Comparison of ENCODE assay signal across 8 cellular contexts in the genomic region with DNA sequence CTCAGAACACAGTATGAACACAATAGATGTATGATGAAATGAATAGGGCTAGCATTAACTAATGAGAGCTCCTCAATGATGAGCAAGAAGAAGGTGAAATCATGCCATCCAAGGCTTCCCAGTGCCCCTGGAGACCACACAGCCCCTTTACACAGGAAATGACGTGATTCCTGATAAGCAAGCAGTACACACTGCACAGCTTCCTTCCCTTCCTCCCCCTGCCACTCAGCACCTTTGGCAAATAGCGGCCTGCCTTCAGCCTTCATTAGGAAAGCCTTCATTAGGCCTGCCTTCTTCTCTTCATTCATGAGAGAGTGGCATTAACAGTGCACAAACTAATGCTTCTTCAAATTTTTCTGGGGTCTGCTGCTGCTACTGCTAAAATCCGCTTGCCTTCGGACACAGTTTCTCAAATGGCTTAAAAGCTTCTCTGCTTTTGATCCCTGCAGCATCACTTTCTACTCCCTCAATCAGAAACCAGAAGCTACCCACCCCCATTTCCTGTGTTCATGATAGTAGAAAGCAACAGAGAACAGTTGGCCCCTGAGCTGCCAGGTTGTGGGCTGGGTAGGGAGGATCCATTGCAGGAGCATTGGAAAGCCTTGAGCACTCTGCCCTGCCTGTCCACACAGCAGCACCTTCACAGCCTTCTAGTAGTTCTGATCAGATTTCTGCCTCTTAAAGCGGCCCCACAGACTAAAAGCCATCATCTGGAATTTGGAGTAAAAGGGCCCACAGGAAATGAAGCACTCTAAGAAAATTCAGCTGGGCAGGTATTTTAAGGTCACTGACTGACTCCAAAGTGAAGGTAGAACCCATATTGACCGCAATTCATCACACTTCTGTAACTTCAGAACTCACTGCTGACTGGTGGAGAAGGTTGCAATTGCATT.
DNase-seq lines count a peak whose midpoint lies in the region; ATAC-seq and TF ChIP-seq lines count a peak whose summit lies in the region.

No MANE protein-coding gene starts in this region.

- H3K9ac ChIP-seq in mammary epithelial cell (ENCODE audit: insufficient read depth, low read length), result no peak overlapping the region

- TF ChIP-seq CTCF in GM12875 (IDR thresholded peaks at IDR 0.05; ENCODE audit: borderline replicate concordance, insufficient read depth, low read depth, low read length), result peak; percentile 25; the same call in 1 of the 2 replicates
- no peak for TF ChIP-seq CTCF in mammary epithelial cell (conservative IDR thresholded peaks at IDR 0.05 in 1 of 2, IDR thresholded peaks at IDR 0.05 in 1 of 2; ENCODE audit: extremely low read depth in 1 of 2, insufficient read depth in 1 of 2, low read depth in 1 of 2, low read length in 2 of 2)

- H2AFZ ChIP-seq in mammary epithelial cell (ENCODE audit: low read depth, low read length), result no peak overlapping the region

- H3K4me3 Mint-ChIP-seq in activated naive CD4-positive, alpha-beta T cell treated with anti-CD3 and anti-CD28 coated beads, Interleukin-2, amount 50 U/mL, for 24 hours, result peak overlapping the region; percentile 78

- dilution Hi-C loops in mammary epithelial cell (cut with HindIII; ENCODE audit: low sequenced_read_pairs), result no loop called here

- DNase-seq in M059J (ENCODE audit: low read depth) (peak; percentile 18), posterior vena cava (ENCODE audit: low spot score) (no peak), mammary epithelial cell (no peak), SHP77 treated with DMSO at 0.1 percent for 48 hours (lab: John Stamatoyannopoulos, UW) (no peak)
- DNase-seq in stimulated activated CD4-positive, alpha-beta T cell treated with anti-CD3 and anti-CD28 coated beads, Interleukin-15, amount 100 ng/mL, for 48 hours (ENCODE audit: low read depth in 2 of 2), result peak; percentile 31 to 36

- H3K27me3 ChIP-seq in mammary epithelial cell (ENCODE audit: insufficient read depth, low read length), result no peaks in the 10 kb centered on the region

- no TSS peak for BruUV-seq in mammary epithelial cell (replicated peaks; lab: Mats Ljungman, UMichigan)

- CTCF ChIA-PET in mammary epithelial cell (lab: Charles Lee; ENCODE audit: low non-redundant PET), result no interaction called here

- H3K4me3 ChIP-seq in GM12875 (ENCODE audit: low read depth, low read length), result peak overlapping the region; percentile 31
- no peak overlapping the region for H3K4me3 ChIP-seq in mammary epithelial cell (replicated peaks in 1 of 3; ENCODE audit: insufficient read depth in 1 of 3, low read depth in 2 of 3, low read length in 3 of 3)

- WGBS in mammary epithelial cell (ENCODE audit: low coverage, missing lambda C conversion rate), result 75% methylated on average over 6 of the region's 6 CpGs

- no peak overlapping the region for H3K27ac ChIP-seq in mammary epithelial cell (ENCODE audit: insufficient read depth, low read depth, low read length)

- no peaks in the 10 kb centered on the region for H4K20me1 ChIP-seq in mammary epithelial cell (ENCODE audit: insufficient read depth, low read length)

- peak overlapping the region; percentile 92 for H3K27ac Mint-ChIP-seq in activated naive CD4-positive, alpha-beta T cell treated with anti-CD3 and anti-CD28 coated beads, Interleukin-2, amount 50 U/mL, for 24 hours

- peaks cover 79% of the 10 kb centered on the region for H3K4me1 Mint-ChIP-seq in activated naive CD4-positive, alpha-beta T cell treated with anti-CD3 and anti-CD28 coated beads, Interleukin-2, amount 50 U/mL, for 24 hours

- H3K9me3 ChIP-seq in mammary epithelial cell (replicated peaks; ENCODE audit: insufficient read depth, low read length), result no peaks in the 10 kb centered on the region

- no peaks in the 10 kb centered on the region for H3K4me1 ChIP-seq in mammary epithelial cell (ENCODE audit: insufficient read depth, low read length)

- H3K4me2 ChIP-seq in mammary epithelial cell (ENCODE audit: insufficient read depth, low read depth, low read length), result no peak overlapping the region

- H3K9me3 Mint-ChIP-seq in activated naive CD4-positive, alpha-beta T cell treated with anti-CD3 and anti-CD28 coated beads, Interleukin-2, amount 50 U/mL, for 24 hours, result no peaks in the 10 kb centered on the region

- H3K36me3 ChIP-seq in mammary epithelial cell (ENCODE audit: insufficient read depth, low read length), result no peaks in the 10 kb centered on the region

- no peaks in the 10 kb centered on the region for H3K27me3 Mint-ChIP-seq in activated naive CD4-positive, alpha-beta T cell treated with anti-CD3 and anti-CD28 coated beads, Interleukin-2, amount 50 U/mL, for 24 hours

- intact Hi-C loops in posterior vena cava (cut with DNase I) (no loop called here), mammary epithelial cell (cut with micrococcal nuclease) (no loop called here)

- no peaks in the 10 kb centered on the region for H3K36me3 Mint-ChIP-seq in activated naive CD4-positive, alpha-beta T cell treated with anti-CD3 and anti-CD28 coated beads, Interleukin-2, amount 50 U/mL, for 24 hours

- in situ Hi-C loops in mammary epithelial cell (cut with MboI; ENCODE audit: low sequenced_read_pairs in 2 of 2), result no loop called here

- peak; percentile 72 for ATAC-seq in GM21576 (IDR thresholded peaks at IDR 0.05; ENCODE audit: unreplicated experiment)

- H3K79me2 ChIP-seq in mammary epithelial cell (ENCODE audit: insufficient read depth, low read length), result no peaks in the 10 kb centered on the region

Comparison
In these comparisons a context has a peak if more than half of its experiments do, and no peak if none do; other contexts are left out.
1. DNase-seq: peak in M059J (single experiment) and stimulated activated CD4-positive, alpha-beta T cell treated with anti-CD3 and anti-CD28 coated beads, Interleukin-15, amount 100 ng/mL, for 48 hours (2 of 2); none in posterior vena cava (single experiment), mammary epithelial cell (single experiment) and SHP77 treated with DMSO at 0.1 percent for 48 hours (single experiment).